ENCODE assay signal across 12 cellular contexts in genomic region chr12:94721173-94721572, GRCh38.
DNase-seq lines count a peak whose midpoint lies in the region; ATAC-seq lines count a peak whose summit lies in the region.
"Had no signal": no experiment of that assay in that cellular context is flagged by ENCODE, and none has a peak within 500 bp of the region (broad histone marks: within the 10 kb centered on the region; RNA-seq: fewer than 3 reads in every experiment).

No MANE protein-coding gene starts in this region.

- no peaks in the 10 kb centered on the region for H3F3A ChIP-seq in GM23248 (ENCODE audit: insufficient read depth)

- H3K27ac Mint-ChIP-seq in IgD-negative memory B cell, result peak overlapping the region in 1 of 3 donors; percentile 33
- H3K27ac Mint-ChIP-seq: activated CD4-positive, alpha-beta memory T cell treated with anti-CD3 and anti-CD28 coated beads for 36 hours had no signal

- no peaks in the 10 kb centered on the region for H3K27me3 Mint-ChIP-seq in IgD-negative memory B cell

- no peaks in the 10 kb centered on the region for H3K9me2 ChIP-seq in GM23248 (ENCODE audit: insufficient read depth)

- peaks cover 18 to 62% (median 40%) of the 10 kb centered on the region in 10 experiments for H3K4me1 ChIP-seq in BLaER1 treated with 17β-estradiol and CSF1 and Interleukin-3, amounts not matched to agents 10 nM and 100 nM
- no peaks in the 10 kb centered on the region for H3K4me1 ChIP-seq in GM23248 (ENCODE audit: insufficient read depth)
- H3K4me1 ChIP-seq: A549, transverse colon had no signal

- in situ Hi-C loops in KBM-7 (cut with MboI; ENCODE audit: low pct_unique_long_range_greater_than_20kb, low sequenced_read_pairs), result no loop called here
- in situ Hi-C loops in GM23248 (cut with MboI), result no loop called here

- H3K4me3 ChIP-seq in BLaER1 treated with 17β-estradiol and CSF1 and Interleukin-3, amounts not matched to agents 10 nM and 100 nM, result no peak overlapping the region
- H3K4me3 ChIP-seq in GM23248, result no peak overlapping the region
- H3K4me3 ChIP-seq: A549, transverse colon had no signal

- H3K4me2 ChIP-seq in BLaER1 treated with 17β-estradiol and CSF1 and Interleukin-3, amounts not matched to agents 10 nM and 100 nM, result peak overlapping the region; percentile 61 to 89 (median 73)
- H3K4me2 ChIP-seq in GM23248 (ENCODE audit: unreplicated experiment), result no peak overlapping the region
- H3K4me2 ChIP-seq: A549 had no signal

- intact Hi-C loops in left ventricle myocardium superior (cut with micrococcal nuclease), result no loop called here

- no peaks in the 10 kb centered on the region for H3K9me3 Mint-ChIP-seq in IgD-negative memory B cell
- H3K9me3 Mint-ChIP-seq: activated CD4-positive, alpha-beta memory T cell treated with anti-CD3 and anti-CD28 coated beads for 36 hours had no signal

- no peaks in the 10 kb centered on the region for H3K27me3 ChIP-seq in BLaER1 treated with 17β-estradiol and CSF1 and Interleukin-3, amounts not matched to agents 10 nM and 100 nM
- no peaks in the 10 kb centered on the region for H3K27me3 ChIP-seq in GM23248 (replicated peaks; ENCODE audit: insufficient read depth)
- H3K27me3 ChIP-seq: transverse colon had no signal

- H3K36me3 Mint-ChIP-seq in IgD-negative memory B cell, result peaks cover 5% of the 10 kb centered on the region
- H3K36me3 Mint-ChIP-seq: activated CD4-positive, alpha-beta memory T cell treated with anti-CD3 and anti-CD28 coated beads for 36 hours had no signal

- H3K4me1 Mint-ChIP-seq in IgD-negative memory B cell, result peaks cover 21 to 40% (median 36%) of the 10 kb centered on the region in 3 donors

- DNase-seq in GM19240 (ENCODE audit: insufficient read length, low spot score), result peak; percentile 34
- DNase-seq in NCI-H345 (lab: John Stamatoyannopoulos, UW), result no peak
- no peak for DNase-seq in KBM-7
- DNase-seq in GM23248, result no peak
- no peak for DNase-seq in left ventricle myocardium superior
- DNase-seq: activated CD4-positive, alpha-beta memory T cell treated with anti-CD3 and anti-CD28 coated beads for 36 hours; RPMI8226; transverse colon had no signal

- H3K9me3 ChIP-seq in BLaER1 treated with 17β-estradiol and CSF1 and Interleukin-3, amounts not matched to agents 10 nM and 100 nM (replicated peaks in 1 of 11), result 0 out of 22 replicates have a peak, but pooled peaks cover 0 to 6% (median 0%) of the 10 kb centered on the region in 11 experiments
- H3K9me3 ChIP-seq in GM23248 (ENCODE audit: low read depth), result no peaks in the 10 kb centered on the region
- H3K9me3 ChIP-seq: A549, transverse colon had no signal

- no peaks in the 10 kb centered on the region for H4K20me1 ChIP-seq in BLaER1 treated with 17β-estradiol and CSF1 and Interleukin-3, amounts not matched to agents 10 nM and 100 nM
- no peaks in the 10 kb centered on the region for H4K20me1 ChIP-seq in GM23248 (ENCODE audit: insufficient read depth)

- H3K9ac ChIP-seq in BLaER1 treated with 17β-estradiol and CSF1 and Interleukin-3, amounts not matched to agents 10 nM and 100 nM, result peak overlapping the region in 6 of 11 experiments; percentile 4 to 73 (median 36); a peak in 6 of 22 replicates
- no peak overlapping the region for H3K9ac ChIP-seq in GM23248

- H3K36me3 ChIP-seq in BLaER1 treated with 17β-estradiol and CSF1 and Interleukin-3, amounts not matched to agents 10 nM and 100 nM, result no peaks in the 10 kb centered on the region
- no peaks in the 10 kb centered on the region for H3K36me3 ChIP-seq in GM23248 (ENCODE audit: low read depth)
- H3K36me3 ChIP-seq: transverse colon had no signal

- H3K27ac ChIP-seq in BLaER1 treated with 17β-estradiol and CSF1 and Interleukin-3, amounts not matched to agents 10 nM and 100 nM, result peak overlapping the region in 8 of 11 experiments; percentile 38 to 91 (median 58); a peak in 15 of 22 replicates
- H3K27ac ChIP-seq in GM23248, result no peak overlapping the region
- H3K27ac ChIP-seq: A549, transverse colon had no signal

- ATAC-seq in HG02840 (IDR thresholded peaks at IDR 0.05; ENCODE audit: low FRiP score, unreplicated experiment) (peak; percentile 76), left ventricle myocardium superior (no peak)
- ATAC-seq: A549 had no signal

- H2AFZ ChIP-seq in GM23248, result no peak overlapping the region

- WGBS in GM23248 (ENCODE audit: low coverage in 1 of 2, low lambda C conversion rate in 2 of 2, missing lambda C conversion rate in 2 of 2), 2 experiments, result 95 to 100% methylated on average over 1 of the region's 1 CpG

- H3K4me3 Mint-ChIP-seq in IgD-negative memory B cell, result peak overlapping the region in 3 of 4 donors; percentile 59 to 83 (median 73)
- H3K4me3 Mint-ChIP-seq: activated CD4-positive, alpha-beta memory T cell treated with anti-CD3 and anti-CD28 coated beads for 36 hours had no signal

- no peaks in the 10 kb centered on the region for H3K79me2 ChIP-seq in GM23248 (ENCODE audit: insufficient read depth)
